ENCODE assay signal across 17 cellular contexts in the genomic region with DNA sequence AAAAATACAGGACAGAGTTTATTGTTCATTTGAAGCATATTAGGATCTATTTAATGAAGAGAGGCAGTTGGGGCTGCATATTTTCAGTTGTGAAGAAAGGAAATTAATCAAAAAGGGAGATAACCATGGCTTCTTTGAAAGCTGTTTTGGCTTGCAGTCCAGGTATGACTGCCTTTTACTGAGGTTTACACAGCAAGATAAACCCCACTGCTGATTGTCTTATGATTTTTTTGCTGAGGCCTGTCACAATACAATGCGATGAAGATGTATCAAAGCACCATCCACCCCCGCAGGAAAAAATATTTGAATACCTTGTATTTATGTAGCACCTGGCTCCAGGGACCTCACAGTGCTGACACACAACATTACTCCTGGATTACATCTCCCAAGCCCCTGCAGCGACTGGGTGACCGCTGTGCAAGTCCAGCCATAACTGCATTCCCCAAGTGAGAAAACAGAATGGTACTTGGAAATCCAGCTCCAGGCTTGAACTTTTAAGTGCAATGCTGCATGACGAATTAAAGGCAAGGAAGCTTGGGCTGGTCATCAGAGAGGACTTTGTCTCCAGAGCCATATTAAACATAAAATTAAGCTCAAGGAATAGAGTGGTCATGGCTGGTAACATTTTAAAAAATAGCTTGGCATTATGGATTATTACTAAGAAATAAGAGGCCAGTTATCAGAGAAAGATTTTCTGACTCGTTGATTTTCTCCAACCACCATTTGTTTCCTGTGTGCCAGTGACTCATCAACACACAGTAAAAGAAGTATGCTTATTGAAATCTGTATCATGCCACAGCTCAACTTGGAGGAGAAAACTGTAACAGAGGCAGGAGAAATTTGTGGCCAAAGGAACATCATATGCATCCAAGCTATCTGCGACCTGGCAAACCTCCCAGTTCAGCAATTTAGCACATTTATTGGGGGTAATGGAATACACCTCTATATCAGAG.
DNase-seq lines count a peak whose midpoint lies in the region; ATAC-seq and TF ChIP-seq lines count a peak whose summit lies in the region.
"Had no signal": no experiment of that assay in that cellular context is flagged by ENCODE, and none has a peak within 500 bp of the region (broad histone marks: within the 10 kb centered on the region; RNA-seq: fewer than 3 reads in every experiment).

No MANE protein-coding gene starts in this region.

- H3K4me3 ChIP-seq in fibroblast of villous mesenchyme (ENCODE audit: low read depth, low read length) (no peak overlapping the region), upper lobe of left lung (no peak overlapping the region)
- H3K4me3 ChIP-seq: esophagus squamous epithelium, GM23338, SJSA1, skin epidermis had no signal

- H3K9me3 Mint-ChIP-seq in activated T-cell treated with anti-CD3 and anti-CD28 coated beads, Interleukin-2, amount 50 U/mL, for 72 hours, result peaks cover 2 to 6% of the 10 kb centered on the region in 2 donors
- peaks cover 0 to 10% (median 3%) of the 10 kb centered on the region in 3 donors for H3K9me3 Mint-ChIP-seq in T-cell
- H3K9me3 Mint-ChIP-seq: GM23338 had no signal

- no peaks in the 10 kb centered on the region for H3K9me3 ChIP-seq in upper lobe of left lung
- H3K9me3 ChIP-seq: esophagus squamous epithelium had no signal

- no peaks in the 10 kb centered on the region for H3K27me3 Mint-ChIP-seq in activated T-cell treated with anti-CD3 and anti-CD28 coated beads, Interleukin-2, amount 50 U/mL, for 72 hours (ENCODE audit: low read depth)
- H3K27me3 Mint-ChIP-seq in T-cell, result no peaks in the 10 kb centered on the region
- H3K27me3 Mint-ChIP-seq: stimulated activated naive CD8-positive, alpha-beta T cell treated with anti-CD3 and anti-CD28 coated beads, Interleukin-15, Interleukin-2, amounts not matched to agents 100 ng/mL and 50 ng/mL, for 24 hours had no signal

- ATAC-seq in activated T-cell treated with anti-CD3 and anti-CD28 coated beads, Interleukin-2, amount 50 U/mL, for 72 hours (replicated peaks in 1 of 2), result peak; percentile 91 to 92
- ATAC-seq in T-cell (replicated peaks in 1 of 4) (peak in 3 of 4 experiments; percentile 54 to 73 (median 70)), upper lobe of left lung (ENCODE audit: low FRiP score in 2 of 2) (no peak), GM18861 (IDR thresholded peaks at IDR 0.05; ENCODE audit: unreplicated experiment) (no peak)
- peak; percentile 69 for ATAC-seq in stimulated activated naive CD8-positive, alpha-beta T cell treated with anti-CD3 and anti-CD28 coated beads, Interleukin-15, Interleukin-2, amounts not matched to agents 100 U/mL and 50 U/mL, for 24 hours
- ATAC-seq: GM23338 had no signal

- H3K36me3 ChIP-seq in upper lobe of left lung, result no peaks in the 10 kb centered on the region
- H3K36me3 ChIP-seq: esophagus squamous epithelium, SJSA1 had no signal

- TF ChIP-seq CTCF in fibroblast of villous mesenchyme (IDR thresholded peaks at IDR 0.05; ENCODE audit: insufficient read depth, low read depth, low read length), result no peak
- TF ChIP-seq CTCF in upper lobe of left lung (IDR thresholded peaks at IDR 0.05), result no peak

- no peak for TF ChIP-seq POLR2A in upper lobe of left lung (IDR thresholded peaks at IDR 0.05)

- 82 to 94% methylated on average over 6 to 7 of the region's 7 CpGs for WGBS in upper lobe of left lung, 2 donors

- DNase-seq in activated T-cell treated with anti-CD3 and anti-CD28 coated beads, Interleukin-2, amount 50 U/mL, for 72 hours, result peak in 1 of 2 donors; percentile 6
- no peak for DNase-seq in activated T-cell treated with anti-CD3 and anti-CD28 coated beads for 4 hours
- DNase-seq in T-cell, result no peak
- peak; percentile 16 for DNase-seq in fibroblast of villous mesenchyme (ENCODE audit: low read depth)
- DNase-seq in stimulated activated naive CD8-positive, alpha-beta T cell treated with anti-CD3 and anti-CD28 coated beads, Interleukin-15, Interleukin-2, amounts not matched to agents 100 U/mL and 50 U/mL, for 24 hours, result no peak
- no peak for DNase-seq in upper lobe of left lung
- no peak for DNase-seq in NCI-H446 treated with DMSO at 0.1 percent for 48 hours (lab: John Stamatoyannopoulos, UW)
- DNase-seq: activated CD8-positive, alpha-beta memory T cell treated with anti-CD3 and anti-CD28 coated beads, Interleukin-2, amount 50 U/mL, for 48 hours; amygdala; dermis blood vessel endothelial cell; esophagus squamous epithelium; mesendoderm had no signal

- H3K4me3 Mint-ChIP-seq in activated T-cell treated with anti-CD3 and anti-CD28 coated beads, Interleukin-2, amount 50 U/mL, for 72 hours, result peak overlapping the region; percentile 18 to 38
- H3K4me3 Mint-ChIP-seq in T-cell, result no peak overlapping the region
- H3K4me3 Mint-ChIP-seq: GM23338; stimulated activated naive CD8-positive, alpha-beta T cell treated with anti-CD3 and anti-CD28 coated beads, Interleukin-15, Interleukin-2, amounts not matched to agents 100 ng/mL and 50 ng/mL, for 24 hours had no signal

- H3K27ac ChIP-seq in upper lobe of left lung, result no peak overlapping the region
- H3K27ac ChIP-seq: esophagus squamous epithelium, SJSA1, skin epidermis had no signal

- H3K36me3 Mint-ChIP-seq in activated T-cell treated with anti-CD3 and anti-CD28 coated beads, Interleukin-2, amount 50 U/mL, for 72 hours (ENCODE audit: insufficient read depth in 2 of 2), result peaks cover 2 to 4% of the 10 kb centered on the region in 2 donors
- no peaks in the 10 kb centered on the region for H3K36me3 Mint-ChIP-seq in T-cell

- no peaks in the 10 kb centered on the region for H3K4me1 ChIP-seq in upper lobe of left lung
- H3K4me1 ChIP-seq: esophagus squamous epithelium, SJSA1 had no signal

- H3K27me3 ChIP-seq in upper lobe of left lung, result no peaks in the 10 kb centered on the region
- H3K27me3 ChIP-seq: esophagus squamous epithelium, SJSA1 had no signal

- peaks cover 38% of the 10 kb centered on the region for H3K4me1 Mint-ChIP-seq in activated T-cell treated with anti-CD3 and anti-CD28 coated beads, Interleukin-2, amount 50 U/mL, for 72 hours (ENCODE audit: low read depth)
- H3K4me1 Mint-ChIP-seq in T-cell, result peaks cover 16 to 22% (median 21%) of the 10 kb centered on the region in 3 donors
- H3K4me1 Mint-ChIP-seq: GM23338 had no signal

- POLR2A ChIA-PET in T-cell (lab: Charles Lee), result no interaction called here

- no peak for TF ChIP-seq EP300 in upper lobe of left lung (IDR thresholded peaks at IDR 0.05)

- CTCF ChIA-PET in T-cell (lab: Charles Lee), result no interaction called here

- H3K27ac Mint-ChIP-seq in activated T-cell treated with anti-CD3 and anti-CD28 coated beads, Interleukin-2, amount 50 U/mL, for 72 hours, result no peak overlapping the region
- H3K27ac Mint-ChIP-seq in T-cell, result peak overlapping the region; percentile 25 to 62
- H3K27ac Mint-ChIP-seq: GM23338; stimulated activated naive CD8-positive, alpha-beta T cell treated with anti-CD3 and anti-CD28 coated beads, Interleukin-15, Interleukin-2, amounts not matched to agents 100 ng/mL and 50 ng/mL, for 24 hours had no signal

Comparison
In these comparisons a context has a peak if more than half of its experiments do, and no peak if none do; other contexts are left out.
1. ATAC-seq: peak in activated T-cell treated with anti-CD3 and anti-CD28 coated beads, Interleukin-2, amount 50 U/mL, for 72 hours (2 of 2), T-cell (3 of 4) and stimulated activated naive CD8-positive, alpha-beta T cell treated with anti-CD3 and anti-CD28 coated beads, Interleukin-15, Interleukin-2, amounts not matched to agents 100 U/mL and 50 U/mL, for 24 hours (single experiment); none in upper lobe of left lung (0 of 2) and GM18861 (single experiment).
2. H3K4me3 Mint-ChIP-seq: peak in activated T-cell treated with anti-CD3 and anti-CD28 coated beads, Interleukin-2, amount 50 U/mL, for 72 hours (2 of 2); none in T-cell (0 of 3).